In genomic region chr6:169339731-169340314, GRCh38 we compare ENCODE assay signal across 1 cellular context.
TF ChIP-seq lines count a peak whose summit lies in the region.

No MANE protein-coding gene starts in this region.

TF ChIP-seq in HEK293, 187 proteins besides CTCF, POLR2A, EP300 and RAD21 (continued from another document):
- TF ChIP-seq, protein P1, sequence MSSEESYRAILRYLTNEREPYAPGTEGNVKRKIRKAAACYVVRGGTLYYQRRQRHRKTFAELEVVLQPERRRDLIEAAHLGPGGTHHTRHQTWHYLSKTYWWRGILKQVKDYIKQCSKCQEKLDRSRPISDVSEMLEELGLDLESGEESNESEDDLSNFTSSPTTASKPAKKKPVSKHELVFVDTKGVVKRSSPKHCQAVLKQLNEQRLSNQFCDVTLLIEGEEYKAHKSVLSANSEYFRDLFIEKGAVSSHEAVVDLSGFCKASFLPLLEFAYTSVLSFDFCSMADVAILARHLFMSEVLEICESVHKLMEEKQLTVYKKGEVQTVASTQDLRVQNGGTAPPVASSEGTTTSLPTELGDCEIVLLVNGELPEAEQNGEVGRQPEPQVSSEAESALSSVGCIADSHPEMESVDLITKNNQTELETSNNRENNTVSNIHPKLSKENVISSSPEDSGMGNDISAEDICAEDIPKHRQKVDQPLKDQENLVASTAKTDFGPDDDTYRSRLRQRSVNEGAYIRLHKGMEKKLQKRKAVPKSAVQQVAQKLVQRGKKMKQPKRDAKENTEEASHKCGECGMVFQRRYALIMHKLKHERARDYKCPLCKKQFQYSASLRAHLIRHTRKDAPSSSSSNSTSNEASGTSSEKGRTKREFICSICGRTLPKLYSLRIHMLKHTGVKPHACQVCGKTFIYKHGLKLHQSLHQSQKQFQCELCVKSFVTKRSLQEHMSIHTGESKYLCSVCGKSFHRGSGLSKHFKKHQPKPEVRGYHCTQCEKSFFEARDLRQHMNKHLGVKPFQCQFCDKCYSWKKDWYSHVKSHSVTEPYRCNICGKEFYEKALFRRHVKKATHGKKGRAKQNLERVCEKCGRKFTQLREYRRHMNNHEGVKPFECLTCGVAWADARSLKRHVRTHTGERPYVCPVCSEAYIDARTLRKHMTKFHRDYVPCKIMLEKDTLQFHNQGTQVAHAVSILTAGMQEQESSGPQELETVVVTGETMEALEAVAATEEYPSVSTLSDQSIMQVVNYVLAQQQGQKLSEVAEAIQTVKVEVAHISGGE (tag by site-specific recombination; conservative IDR thresholded peaks at IDR 0.05; ENCODE audit: low read depth) = no peak
- TF ChIP-seq ZNF394 (tag by site-specific recombination; IDR thresholded peaks at IDR 0.05; ENCODE audit: borderline replicate concordance) = no peak
- TF ChIP-seq ZNF266 (tag by site-specific recombination; IDR thresholded peaks at IDR 0.05; ENCODE audit: low read depth) = no peak
TF ChIP-seq in HEK293: peak in this region for 1.
